Comparison of ENCODE assay signal across 1 cellular context in genomic region chr1:16178596-16179497, GRCh38.
TF ChIP-seq lines count a peak whose summit lies in the region.

No MANE protein-coding gene starts in this region.

TF ChIP-seq in HepG2, 621 proteins besides CTCF, POLR2A, EP300 and RAD21 (continued from another document and continues in another):
- TF ChIP-seq ZFP36L2 (CRISPR knock-in tag; IDR thresholded peaks at IDR 0.05), result no peak
- no peak; the same call in 1 of the 2 replicates for TF ChIP-seq ZNF362 (CRISPR knock-in tag; IDR thresholded peaks at IDR 0.05; ENCODE audit: borderline replicate concordance)
- TF ChIP-seq KDM1A (CRISPR knock-in tag; IDR thresholded peaks at IDR 0.05), result peak; percentile 99
- no peak; the same call in 1 of the 2 replicates for TF ChIP-seq NFKBIZ (CRISPR knock-in tag; IDR thresholded peaks at IDR 0.05)
- peak; percentile 46; the same call in 1 of the 2 replicates for TF ChIP-seq DNMT3B (CRISPR knock-in tag; conservative IDR thresholded peaks at IDR 0.05)
- TF ChIP-seq MTA3 (CRISPR knock-in tag; IDR thresholded peaks at IDR 0.05), result no peak
- TF ChIP-seq ZFYVE20 (CRISPR knock-in tag; IDR thresholded peaks at IDR 0.05; ENCODE audit: borderline replicate concordance, low read depth), result no peak
- no peak for TF ChIP-seq ZKSCAN1 (IDR thresholded peaks at IDR 0.05; ENCODE audit: low read length)
- no peak for TF ChIP-seq PCBP2 (optimal IDR thresholded peaks at IDR 0.05; ENCODE audit: low read depth, low read length, poor library complexity, severe bottlenecking)
- TF ChIP-seq ZNF503 (CRISPR knock-in tag; IDR thresholded peaks at IDR 0.05), result no peak
- no peak for TF ChIP-seq ZNF792 (CRISPR knock-in tag; IDR thresholded peaks at IDR 0.05)
- peak; percentile 59; the same call in 1 of the 2 replicates for TF ChIP-seq NKX3-1 (CRISPR knock-in tag; IDR thresholded peaks at IDR 0.05)
- TF ChIP-seq EEA1 (CRISPR knock-in tag; IDR thresholded peaks at IDR 0.05; ENCODE audit: borderline replicate concordance), result no peak
- no peak for TF ChIP-seq NAIF1 (CRISPR knock-in tag; IDR thresholded peaks at IDR 0.05; ENCODE audit: borderline replicate concordance)
- no peak for TF ChIP-seq AKNA (CRISPR knock-in tag; IDR thresholded peaks at IDR 0.05; ENCODE audit: borderline replicate concordance)
- TF ChIP-seq ZHX2 (IDR thresholded peaks at IDR 0.05; ENCODE audit: low read depth), result peak; percentile 75; the same call in 1 of the 2 replicates
- TF ChIP-seq ZHX2 (CRISPR knock-in tag; IDR thresholded peaks at IDR 0.05; ENCODE audit: borderline replicate concordance), result no peak
- TF ChIP-seq DZIP1 (CRISPR knock-in tag; IDR thresholded peaks at IDR 0.05), result 0 out of 2 replicates have a peak, but pooled peaks have one; percentile 47
- TF ChIP-seq ZBTB7B (CRISPR knock-in tag; IDR thresholded peaks at IDR 0.05), result peak; percentile 50; the same call in 1 of the 2 replicates
- peak; percentile 82 for TF ChIP-seq HNF4A (CRISPR knock-in tag; IDR thresholded peaks at IDR 0.05)
- TF ChIP-seq HNRNPK (IDR thresholded peaks at IDR 0.05; ENCODE audit: low read depth, low read length, poor library complexity, severe bottlenecking), result no peak
- no peak for TF ChIP-seq RFX5 (IDR thresholded peaks at IDR 0.05; ENCODE audit: low read depth, low read length)
- no peak for TF ChIP-seq ZNF800 (CRISPR knock-in tag; IDR thresholded peaks at IDR 0.05)
- TF ChIP-seq JUND (CRISPR knock-in tag; IDR thresholded peaks at IDR 0.05), result peak; percentile 67; the same call in 1 of the 2 replicates
- TF ChIP-seq ZNF614 (CRISPR knock-in tag; IDR thresholded peaks at IDR 0.05; ENCODE audit: borderline replicate concordance), result no peak
- no peak for TF ChIP-seq ZNF30 (CRISPR knock-in tag; IDR thresholded peaks at IDR 0.05)
- no peak for TF ChIP-seq CCDC6 (CRISPR knock-in tag; IDR thresholded peaks at IDR 0.05)
- TF ChIP-seq STAT5B (CRISPR knock-in tag; IDR thresholded peaks at IDR 0.05), result no peak
- no peak for TF ChIP-seq STAT6 (CRISPR knock-in tag; IDR thresholded peaks at IDR 0.05; ENCODE audit: borderline replicate concordance)
- no peak for TF ChIP-seq ZBTB46 (CRISPR knock-in tag; IDR thresholded peaks at IDR 0.05; ENCODE audit: borderline replicate concordance)
- TF ChIP-seq ZMAT3 (CRISPR knock-in tag; conservative IDR thresholded peaks at IDR 0.05), result 0 out of 2 replicates have a peak, but pooled peaks have one; percentile 17
- TF ChIP-seq HOXA9 (CRISPR knock-in tag; IDR thresholded peaks at IDR 0.05; ENCODE audit: borderline replicate concordance), result no peak
- TF ChIP-seq FOSL1 (CRISPR knock-in tag; IDR thresholded peaks at IDR 0.05; ENCODE audit: borderline replicate concordance), result no peak
